ENCODE assay signal across 24 cellular contexts in genomic region chr3:139248593-139249255, GRCh38.
DNase-seq lines count a peak whose midpoint lies in the region; ATAC-seq, FAIRE-seq and TF ChIP-seq lines count a peak whose summit lies in the region.
"Had no signal": no experiment of that assay in that cellular context is flagged by ENCODE, and none has a peak within 500 bp of the region (broad histone marks: within the 10 kb centered on the region; RNA-seq: fewer than 3 reads in every experiment).

No MANE protein-coding gene starts in this region.

- peaks cover 1% of the 10 kb centered on the region for H3K27me3 ChIP-seq in bronchial epithelial cell (ENCODE audit: control insufficient read depth, insufficient read depth, low read length)
- no peaks in the 10 kb centered on the region for H3K27me3 ChIP-seq in trophoblast cell (ENCODE audit: insufficient read depth, low read length)
- H3K27me3 ChIP-seq: BLaER1 had no signal

- H4K8ac ChIP-seq in trophoblast cell (ENCODE audit: low read depth, low read length) = no peak overlapping the region

- no peak overlapping the region for H2BK120ac ChIP-seq in trophoblast cell (ENCODE audit: insufficient read depth, low read length, poor library complexity)

- H2BK5ac ChIP-seq in trophoblast cell (ENCODE audit: low read depth, low read length, poor library complexity) = no peak overlapping the region

- no peak overlapping the region for H4K12ac ChIP-seq in trophoblast cell (ENCODE audit: low read depth, low read length)

- no peak overlapping the region for H3K4me2 ChIP-seq in trophoblast cell (ENCODE audit: low read length)
- H3K4me2 ChIP-seq: BLaER1 had no signal

- peak overlapping the region; percentile 49 for H3K27ac Mint-ChIP-seq in T-helper 17 cell
- H3K27ac Mint-ChIP-seq: B cell; CD4-positive, CD25-positive, alpha-beta regulatory T cell; CD8-positive, alpha-beta T cell; HFFc6 had no signal

- H3K9ac ChIP-seq in trophoblast cell (ENCODE audit: low read length) = no peak overlapping the region
- H3K9ac ChIP-seq: BLaER1 had no signal

- TF ChIP-seq CTCF in bronchial epithelial cell (IDR thresholded peaks at IDR 0.05; ENCODE audit: insufficient read depth, low read length, severe bottlenecking) (no peak), GM10266 (IDR thresholded peaks at IDR 0.05; ENCODE audit: control insufficient read depth, insufficient read depth, low read depth, missing control alignments) (no peak)

- ATAC-seq in T-helper 17 cell = no peak
- no peak for ATAC-seq in HG02798 (IDR thresholded peaks at IDR 0.05; ENCODE audit: poor library complexity, unreplicated experiment)
- ATAC-seq: CD8-positive, alpha-beta T cell; GM12878 had no signal

- peaks cover 50% of the 10 kb centered on the region for H3K27me3 Mint-ChIP-seq in T-helper 17 cell

- no peaks in the 10 kb centered on the region for H3K4me1 ChIP-seq in trophoblast cell (ENCODE audit: control insufficient read depth in 1 of 2, insufficient read depth in 2 of 2, low read length in 2 of 2)
- H3K4me1 ChIP-seq: BLaER1, Caco-2, HAP-1 had no signal

- H3K36me3 ChIP-seq in bronchial epithelial cell (ENCODE audit: control insufficient read depth, insufficient read depth, low read length) = no peaks in the 10 kb centered on the region
- H3K36me3 ChIP-seq in trophoblast cell (ENCODE audit: control insufficient read depth in 1 of 2, insufficient read depth in 2 of 2, low read length in 2 of 2) = no peaks in the 10 kb centered on the region
- H3K36me3 ChIP-seq: BLaER1, HAP-1 had no signal

- no peaks in the 10 kb centered on the region for H3K9me3 ChIP-seq in T-helper 17 cell (ENCODE audit: control insufficient read depth, low read length, poor library complexity, severe bottlenecking)
- H3K9me3 ChIP-seq in trophoblast cell (ENCODE audit: insufficient read depth, low read depth, low read length) = no peaks in the 10 kb centered on the region
- H3K9me3 ChIP-seq: BLaER1, HAP-1 had no signal

- no peak overlapping the region for H3K14ac ChIP-seq in trophoblast cell (ENCODE audit: low read length)

- H2AK5ac ChIP-seq in trophoblast cell (ENCODE audit: low read length) = no peak overlapping the region

- H2AFZ ChIP-seq in trophoblast cell (ENCODE audit: insufficient read depth, low read length, poor library complexity) = no peak overlapping the region

- H3K27ac ChIP-seq in trophoblast cell (ENCODE audit: low read depth, low read length) = no peak overlapping the region
- H3K27ac ChIP-seq: 22Rv1, BLaER1, C4-2B had no signal

- no peak overlapping the region for H3K4me3 Mint-ChIP-seq in T-helper 17 cell
- H3K4me3 Mint-ChIP-seq: B cell; CD4-positive, CD25-positive, alpha-beta regulatory T cell; CD8-positive, alpha-beta T cell; HFFc6 had no signal

- H3K36me3 Mint-ChIP-seq in T-helper 17 cell (ENCODE audit: low read depth) = peaks cover 7% of the 10 kb centered on the region
- H3K36me3 Mint-ChIP-seq: CD4-positive, CD25-positive, alpha-beta regulatory T cell; CD8-positive, alpha-beta T cell had no signal

- DNase-seq in T-helper 17 cell (no peak), bronchial epithelial cell (ENCODE audit: low read depth) (no peak), islet precursor cell (peak; percentile 45), trophoblast cell (peak; percentile 6 to 71), HuH-7 (ENCODE audit: low spot score) (no peak), GM10266 (ENCODE audit: extremely low spot score) (no peak), glomerular visceral epithelial cell (ENCODE audit: extremely low spot score) (no peak)
- DNase-seq: Caco-2; CD4-positive, CD25-positive, alpha-beta regulatory T cell; CD8-positive, alpha-beta T cell; DMS153; DND-41; GOT3; HFFc6 had no signal

- H2BK12ac ChIP-seq in trophoblast cell (ENCODE audit: low read length) = no peak overlapping the region

- WGBS in trophoblast cell (ENCODE audit: extremely low coverage, insufficient coverage, insufficient read length) = no CpG with 5 or more reads among the region's 4 CpGs

- no peak overlapping the region for H3K18ac ChIP-seq in trophoblast cell (ENCODE audit: low read length)

- peaks cover 2% of the 10 kb centered on the region for H3K4me1 Mint-ChIP-seq in T-helper 17 cell
- H3K4me1 Mint-ChIP-seq: B cell; CD4-positive, CD25-positive, alpha-beta regulatory T cell had no signal

- peak; percentile 88 for FAIRE-seq in bronchial epithelial cell (lab: Jason Lieb, UNC)
- FAIRE-seq: A204.1, G401.6, GM12878, H54 had no signal

- H3K4ac ChIP-seq in trophoblast cell (ENCODE audit: low read depth, low read length) = no peak overlapping the region

- H4K91ac ChIP-seq in trophoblast cell (ENCODE audit: low read depth, low read length) = no peak overlapping the region

- H3K23ac ChIP-seq in trophoblast cell (ENCODE audit: low read length) = no peak overlapping the region

- H3K79me2 ChIP-seq in trophoblast cell (ENCODE audit: control insufficient read depth, insufficient read depth, low read length, poor library complexity) = no peaks in the 10 kb centered on the region

- H3K79me1 ChIP-seq in trophoblast cell (ENCODE audit: low read length) = no peaks in the 10 kb centered on the region

- H3K4me3 ChIP-seq in bronchial epithelial cell (ENCODE audit: low read depth, low read length) (no peak overlapping the region), trophoblast cell (ENCODE audit: low read depth, low read length) (no peak overlapping the region)
- H3K4me3 ChIP-seq: BLaER1, GM12878, HAP-1 had no signal

Comparison
In these comparisons a context has a peak if more than half of its experiments do, and no peak if none do; other contexts are left out.
1. DNase-seq: peak in islet precursor cell (single experiment) and trophoblast cell (2 of 2); none in T-helper 17 cell (0 of 3), bronchial epithelial cell (single experiment), HuH-7 (single experiment), GM10266 (single experiment) and glomerular visceral epithelial cell (single experiment).